Comparison of ENCODE assay signal across 8 cellular contexts in the genomic region with DNA sequence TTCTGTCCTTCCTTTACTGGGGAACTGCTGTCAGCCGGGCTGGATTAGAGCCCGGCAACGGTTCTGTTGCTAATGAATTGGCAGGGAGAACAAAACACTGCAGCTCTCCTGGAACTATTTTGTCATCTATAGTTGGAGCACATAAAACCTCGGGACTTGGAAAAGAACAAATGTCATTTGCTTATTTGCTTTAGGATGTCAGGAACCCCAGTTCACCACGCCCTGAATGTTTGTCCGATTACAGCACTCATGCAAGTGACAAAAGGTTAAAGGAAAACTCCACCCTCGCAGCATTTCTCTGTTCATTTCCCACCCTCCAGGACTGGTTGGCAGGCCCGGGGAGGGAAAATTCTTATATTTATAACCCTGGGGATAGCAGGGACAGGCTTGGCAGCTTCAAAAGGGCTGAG.
A peak's percentile ranks its signal among the peaks of the same experiment; 100 is the strongest.
DNase-seq lines count a peak whose midpoint lies in the region; ATAC-seq lines count a peak whose summit lies in the region.

No MANE protein-coding gene starts in this region.

- intact Hi-C loops in activated T-helper 1 cell treated with anti-CD3 and anti-CD28 coated beads, Interleukin-12 subunit alpha, Interleukin-12 subunit beta, Interleukin-2, Interleukin-4 antibody, amounts not matched to agents 30 ng/mL and 10 ng/mL and 1 ng/mL, durations not matched to agents 14 hours and 24 hours and 36 hours (cut with micrococcal nuclease), result no loop called here
- intact Hi-C loops in head of caudate nucleus (cut with DNase I), result loop anchor here (2.0 kb wide), 1 partner anchor 66 kb away; a partner anchor contains a TSS

- peak overlapping the region; percentile 36 for H3K27ac Mint-ChIP-seq in activated T-helper 1 cell treated with anti-CD3 and anti-CD28 coated beads, Interleukin-12 subunit alpha, Interleukin-12 subunit beta, Interleukin-2, Interleukin-4 antibody, amounts not matched to agents 30 ng/mL and 10 ng/mL and 1 ng/mL, durations not matched to agents 14 hours and 24 hours and 36 hours

- H3K4me3 Mint-ChIP-seq in activated T-helper 1 cell treated with anti-CD3 and anti-CD28 coated beads, Interleukin-12 subunit alpha, Interleukin-12 subunit beta, Interleukin-2, Interleukin-4 antibody, amounts not matched to agents 30 ng/mL and 10 ng/mL and 1 ng/mL, durations not matched to agents 14 hours and 24 hours and 36 hours, result peak overlapping the region; percentile 64

- no peak for ATAC-seq in GM21825 (IDR thresholded peaks at IDR 0.05; ENCODE audit: unreplicated experiment)

- peaks cover 2% of the 10 kb centered on the region for H3K36me3 Mint-ChIP-seq in activated T-helper 1 cell treated with anti-CD3 and anti-CD28 coated beads, Interleukin-12 subunit alpha, Interleukin-12 subunit beta, Interleukin-2, Interleukin-4 antibody, amounts not matched to agents 30 ng/mL and 10 ng/mL and 1 ng/mL, durations not matched to agents 14 hours and 24 hours and 36 hours (ENCODE audit: low read depth)

- no peaks in the 10 kb centered on the region for H3K27me3 Mint-ChIP-seq in activated T-helper 1 cell treated with anti-CD3 and anti-CD28 coated beads, Interleukin-12 subunit alpha, Interleukin-12 subunit beta, Interleukin-2, Interleukin-4 antibody, amounts not matched to agents 30 ng/mL and 10 ng/mL and 1 ng/mL, durations not matched to agents 14 hours and 24 hours and 36 hours (ENCODE audit: insufficient read depth)

- H3K4me1 Mint-ChIP-seq in activated T-helper 1 cell treated with anti-CD3 and anti-CD28 coated beads, Interleukin-12 subunit alpha, Interleukin-12 subunit beta, Interleukin-2, Interleukin-4 antibody, amounts not matched to agents 30 ng/mL and 10 ng/mL and 1 ng/mL, durations not matched to agents 14 hours and 24 hours and 36 hours (ENCODE audit: low read depth), result peaks cover 40% of the 10 kb centered on the region

- no peaks in the 10 kb centered on the region for H3K9me3 Mint-ChIP-seq in activated T-helper 1 cell treated with anti-CD3 and anti-CD28 coated beads, Interleukin-12 subunit alpha, Interleukin-12 subunit beta, Interleukin-2, Interleukin-4 antibody, amounts not matched to agents 30 ng/mL and 10 ng/mL and 1 ng/mL, durations not matched to agents 14 hours and 24 hours and 36 hours

- DNase-seq in stimulated activated CD4-positive, alpha-beta T cell treated with anti-CD3 and anti-CD28 coated beads, Interleukin-15, amount 100 ng/mL, for 24 hours, result peak; percentile 4
- DNase-seq in stimulated activated CD4-positive, alpha-beta T cell treated with anti-CD3 and anti-CD28 coated beads, Interleukin-4, amount 100 ng/mL, for 1 hour, result no peak
- no peak for DNase-seq in activated T-helper 1 cell treated with anti-CD3 and anti-CD28 coated beads, Interleukin-12 subunit alpha, Interleukin-12 subunit beta, Interleukin-2, Interleukin-4 antibody, amounts not matched to agents 30 ng/mL and 10 ng/mL and 1 ng/mL, durations not matched to agents 14 hours and 24 hours and 36 hours (ENCODE audit: low spot score)
- DNase-seq in head of caudate nucleus, result peak; percentile 35 to 89 (median 72)
- DNase-seq in pons (ENCODE audit: low spot score), result peak; percentile 95
- DNase-seq in GDM1 (lab: John Stamatoyannopoulos, UW), result no peak
- no peak for DNase-seq in cortex of kidney (lab: John Stamatoyannopoulos, UW)

Comparison
In these comparisons a context has a peak if more than half of its experiments do, and no peak if none do; other contexts are left out.
1. DNase-seq: peak in stimulated activated CD4-positive, alpha-beta T cell treated with anti-CD3 and anti-CD28 coated beads, Interleukin-15, amount 100 ng/mL, for 24 hours (single experiment), head of caudate nucleus (42 of 42) and pons (single experiment); none in stimulated activated CD4-positive, alpha-beta T cell treated with anti-CD3 and anti-CD28 coated beads, Interleukin-4, amount 100 ng/mL, for 1 hour (single experiment), activated T-helper 1 cell treated with anti-CD3 and anti-CD28 coated beads, Interleukin-12 subunit alpha, Interleukin-12 subunit beta, Interleukin-2, Interleukin-4 antibody, amounts not matched to agents 30 ng/mL and 10 ng/mL and 1 ng/mL, durations not matched to agents 14 hours and 24 hours and 36 hours (single experiment), GDM1 (single experiment) and cortex of kidney (single experiment).